Comparison of ENCODE assay signal across 16 cellular contexts in the genomic region with DNA sequence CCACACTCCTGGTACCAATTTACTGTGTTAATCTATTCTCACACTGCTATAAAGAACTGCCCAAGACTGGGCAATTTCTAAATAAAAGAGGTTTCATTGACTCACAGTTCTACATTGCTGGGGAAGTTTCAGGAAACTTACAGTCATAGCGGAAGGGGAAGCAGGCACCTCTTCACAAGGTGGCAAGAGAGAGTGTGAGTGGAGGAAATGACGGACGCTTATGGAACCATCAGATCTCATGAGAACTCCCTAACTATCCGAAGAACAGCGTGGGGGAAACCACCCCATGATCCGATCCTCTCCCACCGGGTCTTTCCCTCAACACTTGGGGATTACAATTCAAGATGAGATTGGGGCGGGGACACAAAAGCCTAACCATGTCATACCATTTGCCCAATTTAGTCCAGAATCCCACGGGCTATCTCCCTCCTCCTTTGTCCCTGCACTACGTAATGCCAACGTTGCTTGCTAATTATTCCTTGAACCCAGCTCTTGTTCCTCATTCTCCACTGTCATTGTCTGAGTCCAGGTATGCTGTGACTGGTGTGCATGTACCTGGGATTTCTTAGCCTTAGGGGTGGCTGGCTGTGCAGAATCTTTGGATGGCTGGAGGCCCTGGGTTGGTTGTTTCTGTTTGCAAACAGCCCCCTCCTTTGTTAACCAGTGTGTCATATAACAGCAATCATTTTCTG.
"Had no signal": no experiment of that assay in that cellular context is flagged by ENCODE, and none has a peak within 500 bp of the region (broad histone marks: within the 10 kb centered on the region; RNA-seq: fewer than 3 reads in every experiment).

No MANE protein-coding gene starts in this region.

- H3K27ac Mint-ChIP-seq: naive B cell; stimulated activated memory B cell treated with anti-CD40 and anti-IgM and Interleukin-4, amounts not matched to agents 10 μg/mL and 1 μg/mL and 100 μg/mL, for 72 hours had no signal

- H3K4me3 Mint-ChIP-seq: stimulated activated memory B cell treated with anti-CD40 and anti-IgM and Interleukin-4, amounts not matched to agents 10 μg/mL and 1 μg/mL and 100 μg/mL, for 72 hours had no signal

- H3K27me3 Mint-ChIP-seq: naive B cell; stimulated activated memory B cell treated with anti-CD40 and anti-IgM and Interleukin-4, amounts not matched to agents 10 μg/mL and 1 μg/mL and 100 μg/mL, for 72 hours had no signal

- H3K27ac ChIP-seq: dorsolateral prefrontal cortex, heart left ventricle, stomach, thoracic aorta had no signal

- H3K4me3 ChIP-seq: dorsolateral prefrontal cortex, heart left ventricle, smooth muscle cell, stomach, thoracic aorta, transverse colon had no signal

- DNase-seq: cortex of kidney; dorsolateral prefrontal cortex; effector CD8-positive, alpha-beta T cell; heart left ventricle; hippocampal formation; kidney glomerular epithelial cell; mesendoderm; naive B cell; posterior cingulate gyrus; stimulated activated CD4-positive, alpha-beta T cell treated with anti-CD3 and anti-CD28 coated beads, Interleukin-2, amount 100 ng/mL, for 48 hours; stomach; substantia nigra; transverse colon had no signal

- H3K36me3 ChIP-seq: heart left ventricle, thoracic aorta, transverse colon had no signal

- H3K9me3 ChIP-seq: heart left ventricle, stomach, thoracic aorta, transverse colon had no signal

- H3K27me3 ChIP-seq: dorsolateral prefrontal cortex, heart left ventricle, stomach, transverse colon had no signal

- H3K9me3 Mint-ChIP-seq: naive B cell had no signal

- H3K36me3 Mint-ChIP-seq: naive B cell had no signal

- ATAC-seq: heart left ventricle; stimulated activated memory B cell treated with anti-CD40 and anti-IgM and Interleukin-4, amounts not matched to agents 10 μg/mL and 1 μg/mL and 100 μg/mL, for 72 hours had no signal
